ENCODE assay signal across 17 cellular contexts in the genomic region with DNA sequence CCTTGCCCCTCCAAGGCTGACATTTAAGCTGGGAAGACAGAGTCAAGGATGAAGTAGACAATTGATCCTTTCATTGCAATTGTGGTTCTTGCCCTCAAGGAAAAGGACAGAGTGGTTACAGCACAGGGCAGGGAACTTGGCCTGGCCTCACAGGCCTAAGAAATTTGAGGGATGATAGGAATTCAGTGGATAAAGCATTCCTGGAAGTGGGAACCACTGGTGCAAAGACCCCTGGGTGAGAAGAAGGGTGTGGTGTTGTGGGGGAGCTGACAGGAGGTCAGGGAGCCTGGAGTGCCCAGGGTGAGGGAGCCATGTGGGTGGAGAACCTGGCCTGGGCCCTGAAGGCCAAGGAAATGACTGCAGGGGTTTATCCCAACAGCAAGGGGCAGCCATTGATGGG.
DNase-seq lines count a peak whose midpoint lies in the region; ATAC-seq and TF ChIP-seq lines count a peak whose summit lies in the region.
"Had no signal": no experiment of that assay in that cellular context is flagged by ENCODE, and none has a peak within 500 bp of the region (broad histone marks: within the 10 kb centered on the region; RNA-seq: fewer than 3 reads in every experiment).

No MANE protein-coding gene starts in this region.

- no peaks in the 10 kb centered on the region for H3K36me3 ChIP-seq in smooth muscle cell (ENCODE audit: low read depth)
- H3K36me3 ChIP-seq: gastroesophageal sphincter, right atrium auricular region had no signal

- no peaks in the 10 kb centered on the region for H3K27me3 ChIP-seq in smooth muscle cell (ENCODE audit: low read depth)
- H3K27me3 ChIP-seq: gastroesophageal sphincter, right atrium auricular region had no signal

- DNase-seq in EL, result peak; percentile 43
- peak; percentile 72 for DNase-seq in NCI-H226
- no peak for DNase-seq in smooth muscle cell (lab: John Stamatoyannopoulos, UW; ENCODE audit: unreplicated experiment)
- DNase-seq in NCI-H146 (lab: John Stamatoyannopoulos, UW), result no peak
- DNase-seq in MV-4-11 (lab: John Stamatoyannopoulos, UW), result no peak
- DNase-seq in activated CD4-positive, CD25-positive, alpha-beta regulatory T cell treated with anti-CD3 and anti-CD28 coated beads, Interleukin-2, amount 50 U/mL, for 72 hours, result no peak
- DNase-seq: activated CD4-positive, alpha-beta T cell treated with anti-CD3 and anti-CD28 coated beads, Interleukin-2, amount 50 U/mL, for 1 hour; activated T-cell treated with anti-CD3 and anti-CD28 coated beads, Interleukin-2, amount 50 U/mL, for 48 hours; CD8-positive, alpha-beta T cell; NCI-H1092 treated with DMSO at 0.1 percent for 48 hours; NCI-H2227 treated with DMSO at 0.1 percent for 48 hours; stimulated activated CD4-positive, alpha-beta T cell treated with anti-CD3 and anti-CD28 coated beads, Interleukin-2, amount 100 ng/mL, for 24 hours had no signal

- H3K4me3 ChIP-seq in smooth muscle cell, result no peak overlapping the region

- TF ChIP-seq CTCF in smooth muscle cell (IDR thresholded peaks at IDR 0.05; ENCODE audit: borderline replicate concordance, insufficient read depth, poor library complexity, severe bottlenecking), result no peak

- H3K27me3 Mint-ChIP-seq in dendritic cell treated with granulocyte-macrophage colony-stimulating factor and Interleukin-4, amounts not matched to agents 40 ng/mL and 50 ng/mL, for 4 days, result peaks cover 36% of the 10 kb centered on the region

- H4K20me1 ChIP-seq in smooth muscle cell (ENCODE audit: low read depth), result no peaks in the 10 kb centered on the region

- H3K4me1 Mint-ChIP-seq in dendritic cell treated with granulocyte-macrophage colony-stimulating factor and Interleukin-4, amounts not matched to agents 40 ng/mL and 50 ng/mL, for 4 days (ENCODE audit: low read depth), result peaks cover 73% of the 10 kb centered on the region

- no peaks in the 10 kb centered on the region for H3F3A ChIP-seq in smooth muscle cell (ENCODE audit: low read depth)

- no peaks in the 10 kb centered on the region for H3K4me1 ChIP-seq in smooth muscle cell (ENCODE audit: low read depth)

- no peak overlapping the region for H3K4me2 ChIP-seq in smooth muscle cell

- H3K4me3 Mint-ChIP-seq in dendritic cell treated with granulocyte-macrophage colony-stimulating factor and Interleukin-4, amounts not matched to agents 40 ng/mL and 50 ng/mL, for 4 days, result no peak overlapping the region

- ATAC-seq in HG03521 (IDR thresholded peaks at IDR 0.05; ENCODE audit: unreplicated experiment), result no peak
- ATAC-seq: gastroesophageal sphincter, HepG2 had no signal

- peak overlapping the region; percentile 83 for H3K27ac Mint-ChIP-seq in dendritic cell treated with granulocyte-macrophage colony-stimulating factor and Interleukin-4, amounts not matched to agents 40 ng/mL and 50 ng/mL, for 4 days

- no peak overlapping the region for H2AFZ ChIP-seq in smooth muscle cell (ENCODE audit: low read depth)

- no peaks in the 10 kb centered on the region for H3K9me3 ChIP-seq in smooth muscle cell (replicated peaks; ENCODE audit: low read depth)
- H3K9me3 ChIP-seq: gastroesophageal sphincter, right atrium auricular region had no signal

- H3K79me2 ChIP-seq in smooth muscle cell (ENCODE audit: low read depth), result no peaks in the 10 kb centered on the region

- H3K9ac ChIP-seq in smooth muscle cell (ENCODE audit: low read depth), result no peak overlapping the region

- intact Hi-C loops in dendritic cell treated with granulocyte-macrophage colony-stimulating factor and Interleukin-4, amounts not matched to agents 40 ng/mL and 50 ng/mL, for 4 days (cut with micrococcal nuclease), result loop anchor here (5.0 kb wide), 1 partner anchor 36 kb away; no protein-coding TSS in a partner anchor

- H3K9me3 Mint-ChIP-seq in dendritic cell treated with granulocyte-macrophage colony-stimulating factor and Interleukin-4, amounts not matched to agents 40 ng/mL and 50 ng/mL, for 4 days, result no peaks in the 10 kb centered on the region
- H3K9me3 Mint-ChIP-seq: CD8-positive, alpha-beta T cell had no signal

- peak overlapping the region; percentile 71 for H3K27ac ChIP-seq in smooth muscle cell (ENCODE audit: low read depth)

- H3K36me3 Mint-ChIP-seq in dendritic cell treated with granulocyte-macrophage colony-stimulating factor and Interleukin-4, amounts not matched to agents 40 ng/mL and 50 ng/mL, for 4 days (ENCODE audit: low read depth), result no peaks in the 10 kb centered on the region
- H3K36me3 Mint-ChIP-seq: CD8-positive, alpha-beta T cell had no signal

Comparison
In these comparisons a context has a peak if more than half of its experiments do, and no peak if none do; other contexts are left out.
1. DNase-seq: peak in EL (single experiment) and NCI-H226 (single experiment); none in smooth muscle cell (single experiment), NCI-H146 (single experiment), MV-4-11 (single experiment) and activated CD4-positive, CD25-positive, alpha-beta regulatory T cell treated with anti-CD3 and anti-CD28 coated beads, Interleukin-2, amount 50 U/mL, for 72 hours (single experiment).